In the genomic region with DNA sequence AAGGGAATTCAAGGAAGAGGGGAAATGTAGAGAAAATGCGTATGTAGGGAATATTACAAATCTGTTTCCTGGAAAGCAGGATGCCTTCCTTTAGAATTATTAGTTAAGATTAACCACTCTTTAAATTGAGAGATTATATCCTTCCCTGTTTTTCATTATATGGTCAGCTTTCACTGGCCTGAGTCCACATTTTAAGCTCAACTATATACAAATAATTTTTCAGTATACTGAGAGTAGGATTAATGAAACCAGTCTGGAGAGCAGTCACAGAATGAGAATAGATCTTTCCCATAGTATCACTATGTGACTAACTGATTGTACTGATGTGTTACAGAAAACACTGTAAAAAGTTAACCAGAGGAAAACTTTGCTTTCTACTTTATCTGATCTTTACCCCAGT, we compare ENCODE assay signal across 21 cellular contexts.
"Had no signal": no experiment of that assay in that cellular context is flagged by ENCODE, and none has a peak within 500 bp of the region (broad histone marks: within the 10 kb centered on the region; RNA-seq: fewer than 3 reads in every experiment).

No MANE protein-coding gene starts in this region.

- H3K27ac Mint-ChIP-seq: immature natural killer cell; naive thymus-derived CD4-positive, alpha-beta T cell had no signal

- ATAC-seq: gastrocnemius medialis; heart right ventricle; left ventricle myocardium superior; lower lobe of right lung; naive thymus-derived CD4-positive, alpha-beta T cell had no signal

- H3K4me3 Mint-ChIP-seq: immature natural killer cell; naive thymus-derived CD4-positive, alpha-beta T cell had no signal

- H3K4me3 ChIP-seq: coronary artery, dorsolateral prefrontal cortex, esophagus muscularis mucosa, gastrocnemius medialis, heart right ventricle, lower lobe of right lung had no signal

- H3K36me3 ChIP-seq: lower lobe of right lung had no signal

- H3K4me1 Mint-ChIP-seq: immature natural killer cell; naive thymus-derived CD4-positive, alpha-beta T cell had no signal

- H3K4me1 ChIP-seq: gastrocnemius medialis, lower lobe of right lung had no signal

- H3K36me3 Mint-ChIP-seq: immature natural killer cell; naive thymus-derived CD4-positive, alpha-beta T cell had no signal

- H3K27me3 ChIP-seq: dorsolateral prefrontal cortex, esophagus muscularis mucosa, gastrocnemius medialis, heart right ventricle had no signal

- H3K27ac ChIP-seq: coronary artery, dorsolateral prefrontal cortex, esophagus muscularis mucosa, gastrocnemius medialis, lower lobe of right lung had no signal

- DNase-seq: dermis blood vessel endothelial cell; dorsolateral prefrontal cortex; effector CD4-positive, alpha-beta T cell; effector memory CD4-positive, alpha-beta T cell; foreskin melanocyte; gastrocnemius medialis; glutamatergic neuron; head of caudate nucleus; heart right ventricle; hypothalamus; immature natural killer cell; islet precursor cell; kidney; kidney glomerular epithelial cell; left ventricle myocardium superior; lower lobe of right lung; mesenchymal stem cell; midbrain; naive thymus-derived CD4-positive, alpha-beta T cell had no signal

- H3K9me3 Mint-ChIP-seq: naive thymus-derived CD4-positive, alpha-beta T cell had no signal

- H3K9me3 ChIP-seq: esophagus muscularis mucosa, gastrocnemius medialis, heart right ventricle, lower lobe of right lung had no signal
